ENCODE assay signal across 8 cellular contexts in genomic region chr18:79246309-79247108, GRCh38.
A peak's percentile ranks its signal among the peaks of the same experiment; 100 is the strongest.
DNase-seq lines count a peak whose midpoint lies in the region; ATAC-seq, FAIRE-seq and TF ChIP-seq lines count a peak whose summit lies in the region.

No MANE protein-coding gene starts in this region.

- H3K4me1 Mint-ChIP-seq in chondrocyte (ENCODE audit: low read depth) = peaks cover 6% of the 10 kb centered on the region

- H3K9me3 ChIP-seq in HepG2 (ENCODE audit: low read length) = no peaks in the 10 kb centered on the region

- CTCF ChIA-PET in HepG2 (lab: Yijun Ruan, JAX; ENCODE audit: low intra/inter-chr PET ratio, low total read pairs) = interaction anchor here (1.6 kb wide), 1 partner anchor 262 kb away, joined by 7 read pairs; no protein-coding TSS in a partner anchor

- intact Hi-C loops in HepG2 (cut with micrococcal nuclease; ENCODE audit: unreplicated experiment) = no loop called here

- no peak overlapping the region for H3K4me3 ChIP-seq in HepG2 (replicated peaks in 1 of 3; ENCODE audit: insufficient read depth in 1 of 3, low read depth in 2 of 3, low read length in 3 of 3)

- H3K36me3 ChIP-seq in HepG2 (replicated peaks in 1 of 2; ENCODE audit: control insufficient read depth in 1 of 2, insufficient read depth in 2 of 2, low read length in 2 of 2) = no peaks in the 10 kb centered on the region

- H3K4me3 Mint-ChIP-seq in chondrocyte (ENCODE audit: unreplicated experiment) = peak overlapping the region; percentile 60

- FAIRE-seq in HepG2 (lab: Jason Lieb, UNC) = no peak

- no peaks in the 10 kb centered on the region for H3K27me3 ChIP-seq in HepG2 (ENCODE audit: control insufficient read depth in 1 of 2, insufficient read depth in 2 of 2, low read length in 2 of 2)

- no peaks in the 10 kb centered on the region for H3K36me3 Mint-ChIP-seq in chondrocyte (ENCODE audit: low read depth)

- H3K4me1 ChIP-seq in HepG2 (ENCODE audit: insufficient read depth, low read length) = no peaks in the 10 kb centered on the region

- TF ChIP-seq CTCF in chondrocyte (IDR thresholded peaks at IDR 0.05) (peak; percentile 94), HepG2 (CRISPR knock-in tag; IDR thresholded peaks at IDR 0.05) (peak; percentile 82)

- H3K9ac ChIP-seq in HepG2 (ENCODE audit: insufficient read depth, low read depth, low read length) = no peak overlapping the region

- H3K9me3 Mint-ChIP-seq in chondrocyte (ENCODE audit: low read depth) = no peaks in the 10 kb centered on the region

- POLR2A ChIA-PET in HepG2 (lab: Yijun Ruan, JAX) = no interaction called here

- peak; percentile 64 for ATAC-seq in GM18870 (IDR thresholded peaks at IDR 0.05; ENCODE audit: unreplicated experiment)
- peak; percentile 99 for ATAC-seq in HG03097 (IDR thresholded peaks at IDR 0.05; ENCODE audit: low FRiP score, unreplicated experiment)
- peak; percentile 99 for ATAC-seq in HepG2

- H3K27ac ChIP-seq in HepG2 (ENCODE audit: extremely low read length, insufficient read depth, low read length) = no peak overlapping the region

- no TSS peak for BruUV-seq in HepG2 (replicated peaks; lab: Mats Ljungman, UMichigan)

- in situ Hi-C loops in HepG2 (cut with HindIII; ENCODE audit: extremely low pct_ligation_motif_present, low pct_unique_long_range_greater_than_20kb) = no loop called here

- 63% methylated on average over 29 of the region's 31 CpGs for WGBS in HepG2 (ENCODE audit: low lambda C conversion rate)

- H3K27me3 Mint-ChIP-seq in chondrocyte (ENCODE audit: low read depth) = no peaks in the 10 kb centered on the region

- H2AFZ ChIP-seq in HepG2 (ENCODE audit: low read length) = no peak overlapping the region

- TF ChIP-seq EP300 in HepG2 (IDR thresholded peaks at IDR 0.05; ENCODE audit: low read depth in 2 of 2, low read length in 2 of 2) = no peak
- TF ChIP-seq EP300 in HepG2 (CRISPR knock-in tag; IDR thresholded peaks at IDR 0.05; ENCODE audit: borderline replicate concordance) = no peak

- DNase-seq in AG08395 (ENCODE audit: low spot score) (peak; percentile 83), NCI-H345 treated with DMSO at 0.1 percent for 48 hours (lab: John Stamatoyannopoulos, UW; ENCODE audit: unreplicated experiment) (peak; percentile 38), chondrocyte (ENCODE audit: low spot score) (no peak), HepG2 (ENCODE audit: low spot score) (peak; percentile 36)
- peak; percentile 85 for DNase-seq in activated CD4-positive, alpha-beta T cell treated with anti-CD3 and anti-CD28 coated beads for 48 hours
- DNase-seq in stimulated activated CD4-positive, alpha-beta T cell treated with anti-CD3 and anti-CD28 coated beads, TNF-alpha, amount 100 ng/mL, for 24 hours (ENCODE audit: low read depth in 3 of 3) = peak; percentile 60 to 71 (median 65)

- H4K20me1 ChIP-seq in HepG2 (ENCODE audit: insufficient read depth, low read length) = 0 out of 2 replicates have a peak, but pooled peaks cover 3% of the 10 kb centered on the region

- no peaks in the 10 kb centered on the region for H3K79me2 ChIP-seq in HepG2 (ENCODE audit: insufficient read depth, low read length)

- 0 out of 2 replicates have a peak, but pooled peaks have one; percentile 49 for TF ChIP-seq RAD21 in HepG2 (CRISPR knock-in tag; IDR thresholded peaks at IDR 0.05)

- no peak overlapping the region for H3K4me2 ChIP-seq in HepG2 (ENCODE audit: low read depth, low read length)

- H3K27ac Mint-ChIP-seq in chondrocyte (ENCODE audit: unreplicated experiment) = peak overlapping the region; percentile 32

- TF ChIP-seq POLR2A in HepG2 (IDR thresholded peaks at IDR 0.05; ENCODE audit: insufficient read depth in 1 of 2, low read depth in 2 of 2, low read length in 2 of 2) = no peak

TF ChIP-seq in HepG2, 621 proteins besides CTCF, POLR2A, EP300 and RAD21:
- TF ChIP-seq ZNF496 (CRISPR knock-in tag; IDR thresholded peaks at IDR 0.05; ENCODE audit: insufficient replicate concordance) = no peak
- no peak for TF ChIP-seq REL (CRISPR knock-in tag; conservative IDR thresholded peaks at IDR 0.05)
- TF ChIP-seq ZMYM4 (CRISPR knock-in tag; IDR thresholded peaks at IDR 0.05) = 0 out of 2 replicates have a peak, but pooled peaks have one; percentile 19
- peak; percentile 30; the same call in 1 of the 2 replicates for TF ChIP-seq GABPB1 (CRISPR knock-in tag; IDR thresholded peaks at IDR 0.05)
- peak; percentile 71 for TF ChIP-seq STAG1 (CRISPR knock-in tag; IDR thresholded peaks at IDR 0.05)
- peak; percentile 62 for TF ChIP-seq XRCC5 (optimal IDR thresholded peaks at IDR 0.05; ENCODE audit: low read length)
- TF ChIP-seq ZSCAN22 (CRISPR knock-in tag; IDR thresholded peaks at IDR 0.05) = no peak
- TF ChIP-seq ZBTB33 (CRISPR knock-in tag; IDR thresholded peaks at IDR 0.05) = peak; percentile 94
- TF ChIP-seq, protein P1, sequence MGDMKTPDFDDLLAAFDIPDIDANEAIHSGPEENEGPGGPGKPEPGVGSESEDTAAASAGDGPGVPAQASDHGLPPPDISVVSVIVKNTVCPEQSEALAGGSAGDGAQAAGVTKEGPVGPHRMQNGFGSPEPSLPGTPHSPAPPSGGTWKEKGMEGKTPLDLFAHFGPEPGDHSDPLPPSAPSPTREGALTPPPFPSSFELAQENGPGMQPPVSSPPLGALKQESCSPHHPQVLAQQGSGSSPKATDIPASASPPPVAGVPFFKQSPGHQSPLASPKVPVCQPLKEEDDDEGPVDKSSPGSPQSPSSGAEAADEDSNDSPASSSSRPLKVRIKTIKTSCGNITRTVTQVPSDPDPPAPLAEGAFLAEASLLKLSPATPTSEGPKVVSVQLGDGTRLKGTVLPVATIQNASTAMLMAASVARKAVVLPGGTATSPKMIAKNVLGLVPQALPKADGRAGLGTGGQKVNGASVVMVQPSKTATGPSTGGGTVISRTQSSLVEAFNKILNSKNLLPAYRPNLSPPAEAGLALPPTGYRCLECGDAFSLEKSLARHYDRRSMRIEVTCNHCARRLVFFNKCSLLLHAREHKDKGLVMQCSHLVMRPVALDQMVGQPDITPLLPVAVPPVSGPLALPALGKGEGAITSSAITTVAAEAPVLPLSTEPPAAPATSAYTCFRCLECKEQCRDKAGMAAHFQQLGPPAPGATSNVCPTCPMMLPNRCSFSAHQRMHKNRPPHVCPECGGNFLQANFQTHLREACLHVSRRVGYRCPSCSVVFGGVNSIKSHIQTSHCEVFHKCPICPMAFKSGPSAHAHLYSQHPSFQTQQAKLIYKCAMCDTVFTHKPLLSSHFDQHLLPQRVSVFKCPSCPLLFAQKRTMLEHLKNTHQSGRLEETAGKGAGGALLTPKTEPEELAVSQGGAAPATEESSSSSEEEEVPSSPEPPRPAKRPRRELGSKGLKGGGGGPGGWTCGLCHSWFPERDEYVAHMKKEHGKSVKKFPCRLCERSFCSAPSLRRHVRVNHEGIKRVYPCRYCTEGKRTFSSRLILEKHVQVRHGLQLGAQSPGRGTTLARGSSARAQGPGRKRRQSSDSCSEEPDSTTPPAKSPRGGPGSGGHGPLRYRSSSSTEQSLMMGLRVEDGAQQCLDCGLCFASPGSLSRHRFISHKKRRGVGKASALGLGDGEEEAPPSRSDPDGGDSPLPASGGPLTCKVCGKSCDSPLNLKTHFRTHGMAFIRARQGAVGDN (CRISPR knock-in tag; IDR thresholded peaks at IDR 0.05) = peak; percentile 28; the same call in 1 of the 2 replicates
- peak; percentile 52; the same call in 1 of the 2 replicates for TF ChIP-seq ZNF263 (CRISPR knock-in tag; IDR thresholded peaks at IDR 0.05)
- TF ChIP-seq KDM2A (CRISPR knock-in tag; IDR thresholded peaks at IDR 0.05; ENCODE audit: borderline replicate concordance, low read depth) = peak; percentile 35; the same call in 1 of the 2 replicates
- no peak for TF ChIP-seq SP1 (IDR thresholded peaks at IDR 0.05)
- TF ChIP-seq SP1 (CRISPR knock-in tag; IDR thresholded peaks at IDR 0.05) = no peak
